ENCODE assay signal across 10 cellular contexts in the genomic region with DNA sequence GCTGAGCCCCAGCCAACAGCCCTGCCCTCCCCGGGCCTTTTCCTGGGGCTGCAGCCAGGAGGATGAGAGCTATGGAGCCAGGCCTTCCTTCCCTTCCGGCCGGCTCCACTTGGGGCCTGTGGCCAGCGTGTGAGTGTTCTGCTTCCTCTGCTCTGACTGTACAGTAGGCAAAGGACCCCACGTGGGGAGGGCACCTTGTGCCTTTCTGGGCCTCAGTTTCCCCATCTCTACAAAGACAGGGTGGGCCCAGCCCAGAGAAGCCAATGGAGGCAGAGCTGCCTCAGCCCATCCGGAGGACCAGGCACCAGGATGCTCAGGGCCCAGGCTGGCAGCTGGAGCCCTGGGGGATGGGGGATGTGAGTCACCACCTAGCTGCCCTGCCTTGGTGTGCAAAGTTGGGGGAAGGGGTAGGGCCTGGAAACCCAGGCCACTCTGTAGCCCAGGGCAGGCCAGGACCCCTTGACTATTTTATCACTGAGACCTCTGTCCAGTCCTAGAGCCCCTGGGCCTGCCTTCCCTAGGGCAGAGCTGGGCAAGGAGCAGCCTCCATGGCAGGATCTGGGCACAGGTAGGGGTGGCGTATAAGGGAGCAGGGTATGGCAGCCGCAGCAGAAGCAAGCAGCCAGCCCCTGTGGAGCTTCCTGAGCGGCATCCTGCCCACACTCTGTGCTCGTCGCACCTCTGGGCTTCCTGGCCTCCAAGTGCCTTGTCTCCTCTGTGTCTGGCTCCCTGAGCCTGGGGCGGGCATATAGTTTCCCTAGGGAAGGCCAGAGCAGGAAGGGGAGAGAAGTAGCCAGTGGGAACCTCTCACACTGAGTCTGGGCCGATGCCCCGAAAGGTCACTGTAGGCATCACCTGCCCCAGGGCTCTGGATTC. TPM values are rescaled to one million over a fixed set of nuclear protein-coding genes. Genes with fewer than 3 reads are reported as not detected.
DNase-seq lines count a peak whose midpoint lies in the region; ATAC-seq, FAIRE-seq and TF ChIP-seq lines count a peak whose summit lies in the region.
"Had no signal": no experiment of that assay in that cellular context is flagged by ENCODE, and none has a peak within 500 bp of the region (broad histone marks: within the 10 kb centered on the region; RNA-seq: fewer than 3 reads in every experiment).

No MANE protein-coding gene starts in this region.

- H3K9me3 ChIP-seq in liver (ENCODE audit: control insufficient read depth in 4 of 4, low read length in 3 of 4) = no peaks in the 10 kb centered on the region
- H3K9me3 ChIP-seq in HepG2 (ENCODE audit: low read length) = no peaks in the 10 kb centered on the region
- H3K9me3 ChIP-seq in ascending aorta = no peaks in the 10 kb centered on the region
- H3K9me3 ChIP-seq in mucosa of rectum (ENCODE audit: control insufficient read depth in 2 of 2, low read length in 2 of 2) = no peaks in the 10 kb centered on the region

- no peak; the same call in 2 of the 3 replicates for ATAC-seq in HepG2
- ATAC-seq in HG02571 (IDR thresholded peaks at IDR 0.05; ENCODE audit: unreplicated experiment) = no peak
- no peak for ATAC-seq in GM18907 (IDR thresholded peaks at IDR 0.05; ENCODE audit: unreplicated experiment)

- CTCF ChIA-PET in HepG2 (lab: Yijun Ruan, JAX; ENCODE audit: low intra/inter-chr PET ratio, low total read pairs) = no interaction called here

- POLR2A ChIA-PET in HepG2 (lab: Yijun Ruan, JAX) = no interaction called here

- in situ Hi-C loops in HepG2 (cut with HindIII; ENCODE audit: extremely low pct_ligation_motif_present, low pct_unique_long_range_greater_than_20kb) = no loop called here

- FAIRE-seq in HepG2 (lab: Jason Lieb, UNC) = no peak

- H3K4me2 ChIP-seq in HepG2 (ENCODE audit: low read depth, low read length) = no peak overlapping the region

- H3K27me3 ChIP-seq in liver (ENCODE audit: control insufficient read depth in 4 of 4, insufficient read depth in 4 of 4, low read length in 3 of 4) = no peaks in the 10 kb centered on the region
- peaks cover 6 to 61% of the 10 kb centered on the region in 2 experiments for H3K27me3 ChIP-seq in HepG2 (ENCODE audit: control insufficient read depth in 1 of 2, insufficient read depth in 2 of 2, low read length in 2 of 2)
- H3K27me3 ChIP-seq in ascending aorta = no peaks in the 10 kb centered on the region
- no peaks in the 10 kb centered on the region for H3K27me3 ChIP-seq in mucosa of rectum (ENCODE audit: control insufficient read depth in 2 of 2, insufficient read depth in 2 of 2, low read length in 2 of 2)

- TF ChIP-seq RAD21 in liver (IDR thresholded peaks at IDR 0.05) = no peak
- no peak for TF ChIP-seq RAD21 in HepG2 (CRISPR knock-in tag; IDR thresholded peaks at IDR 0.05)

- BruUV-seq in HepG2 (replicated peaks; lab: Mats Ljungman, UMichigan) = no TSS peak

- TF ChIP-seq CTCF in liver (IDR thresholded peaks at IDR 0.05; ENCODE audit: low read depth, low read length, missing input control) (no peak), HepG2 (CRISPR knock-in tag; IDR thresholded peaks at IDR 0.05) (no peak), ascending aorta (IDR thresholded peaks at IDR 0.05) (no peak)

- peak overlapping the region; percentile 0 to 20 for H3K27ac ChIP-seq in liver (ENCODE audit: low read depth in 1 of 2, low read length in 2 of 2)
- H3K27ac ChIP-seq in HepG2 (ENCODE audit: extremely low read length, insufficient read depth, low read length) = no peak overlapping the region
- peak overlapping the region; percentile 94 to 97 for H3K27ac ChIP-seq in ascending aorta
- peak overlapping the region in 1 of 2 donors; percentile 76 for H3K27ac ChIP-seq in mucosa of rectum (ENCODE audit: low read depth in 2 of 2, low read length in 2 of 2)

- TF ChIP-seq EP300 in HepG2 (IDR thresholded peaks at IDR 0.05; ENCODE audit: low read depth in 2 of 2, low read length in 2 of 2) (no peak), HepG2 (CRISPR knock-in tag; IDR thresholded peaks at IDR 0.05; ENCODE audit: borderline replicate concordance) (no peak)

- intact Hi-C loops in HepG2 (cut with micrococcal nuclease; ENCODE audit: unreplicated experiment) = no loop called here
- intact Hi-C loops in ascending aorta (cut with DNase I) = no loop called here

- no peaks in the 10 kb centered on the region for H3K36me3 ChIP-seq in liver (ENCODE audit: control insufficient read depth in 4 of 4, insufficient read depth in 3 of 4, low read depth in 1 of 4, low read length in 3 of 4)
- H3K36me3 ChIP-seq in HepG2 (replicated peaks in 1 of 2; ENCODE audit: control insufficient read depth in 1 of 2, insufficient read depth in 2 of 2, low read length in 2 of 2) = no peaks in the 10 kb centered on the region
- H3K36me3 ChIP-seq in ascending aorta = no peaks in the 10 kb centered on the region
- no peaks in the 10 kb centered on the region for H3K36me3 ChIP-seq in mucosa of rectum (ENCODE audit: control insufficient read depth in 2 of 2, insufficient read depth in 2 of 2, low read length in 2 of 2)

- peak overlapping the region in 1 of 3 donors; percentile 9 for H3K4me3 ChIP-seq in liver (ENCODE audit: low read depth in 1 of 3, low read length in 3 of 3)
- no peak overlapping the region for H3K4me3 ChIP-seq in HepG2 (replicated peaks in 1 of 3; ENCODE audit: insufficient read depth in 1 of 3, low read depth in 2 of 3, low read length in 3 of 3)
- H3K4me3 ChIP-seq in ascending aorta = peak overlapping the region; percentile 29 to 56
- H3K4me3 ChIP-seq in mucosa of rectum (ENCODE audit: low read length in 2 of 2) = peak overlapping the region; percentile 34 to 68

- H3K9ac ChIP-seq in liver (ENCODE audit: low read depth in 1 of 2, low read length in 2 of 2) = no peak overlapping the region
- no peak overlapping the region for H3K9ac ChIP-seq in HepG2 (ENCODE audit: insufficient read depth, low read depth, low read length)
- H3K9ac ChIP-seq in mucosa of rectum (ENCODE audit: low read depth in 1 of 2, low read length in 2 of 2) = peak overlapping the region; percentile 37 to 41

- H3K79me2 ChIP-seq in HepG2 (ENCODE audit: insufficient read depth, low read length) = no peaks in the 10 kb centered on the region

- H4K20me1 ChIP-seq in HepG2 (ENCODE audit: insufficient read depth, low read length) = no peaks in the 10 kb centered on the region

- no peak overlapping the region for H2AFZ ChIP-seq in HepG2 (ENCODE audit: low read length)

- no peak for DNase-seq in HepG2 (ENCODE audit: low spot score)
- DNase-seq in ascending aorta (ENCODE audit: low spot score in 2 of 2) = peak in 1 of 2 donors; percentile 80
- no peak for DNase-seq in Ammon's horn (ENCODE audit: low spot score)
- no peak for DNase-seq in NCI-H1092 treated with DMSO at 0.1 percent for 48 hours (lab: John Stamatoyannopoulos, UW)
- DNase-seq: NCI-H1436 had no signal

- H3K4me1 ChIP-seq in liver (ENCODE audit: control insufficient read depth in 4 of 4, insufficient read depth in 4 of 4, low read length in 3 of 4) (no peaks in the 10 kb centered on the region), HepG2 (ENCODE audit: insufficient read depth, low read length) (no peaks in the 10 kb centered on the region), ascending aorta (peaks cover 25 to 37% of the 10 kb centered on the region in 2 donors), mucosa of rectum (ENCODE audit: control insufficient read depth in 2 of 2, insufficient read depth in 2 of 2, low read length in 2 of 2) (peaks cover 9% of the 10 kb centered on the region in 2 donors)

- 77% methylated on average over 14 of the region's 14 CpGs for WGBS in liver
- 55% methylated on average over 9 of the region's 14 CpGs for WGBS in HepG2 (ENCODE audit: low lambda C conversion rate)

- no peak for TF ChIP-seq POLR2A in HepG2 (IDR thresholded peaks at IDR 0.05; ENCODE audit: insufficient read depth in 1 of 2, low read depth in 2 of 2, low read length in 2 of 2)

TF ChIP-seq in liver, 16 proteins besides CTCF, POLR2A, EP300 and RAD21 (continues in another document):
- TF ChIP-seq GABPA (IDR thresholded peaks at IDR 0.05 in 1 of 2, conservative IDR thresholded peaks at IDR 0.05 in 1 of 2) = no peak

TF ChIP-seq in HepG2, 621 proteins besides CTCF, POLR2A, EP300 and RAD21 (continues in another document):
- TF ChIP-seq ZNF839 (CRISPR knock-in tag; IDR thresholded peaks at IDR 0.05; ENCODE audit: borderline replicate concordance) (no peak), ZNF761 (CRISPR knock-in tag; conservative IDR thresholded peaks at IDR 0.05) (no peak), ZNF83 (CRISPR knock-in tag; IDR thresholded peaks at IDR 0.05; ENCODE audit: borderline replicate concordance) (no peak), RCOR2 (CRISPR knock-in tag; IDR thresholded peaks at IDR 0.05) (no peak), ZNF256 (CRISPR knock-in tag; conservative IDR thresholded peaks at IDR 0.05) (no peak), NR2F2 (IDR thresholded peaks at IDR 0.05; ENCODE audit: borderline replicate concordance, low read depth) (no peak)
- TF ChIP-seq, protein P1, sequence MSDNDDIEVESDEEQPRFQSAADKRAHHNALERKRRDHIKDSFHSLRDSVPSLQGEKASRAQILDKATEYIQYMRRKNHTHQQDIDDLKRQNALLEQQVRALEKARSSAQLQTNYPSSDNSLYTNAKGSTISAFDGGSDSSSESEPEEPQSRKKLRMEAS (IDR thresholded peaks at IDR 0.05) = no peak

RNA-seq across cellular contexts. Expression of a gene that starts 1.8 kb away (rescaled TPM):
- total RNA-seq in liver = 1 to 10 TPM; 4.3 to 4.6 TPM
- 1 to 10 TPM; 1.1 to 1.6 TPM for polyA plus RNA-seq in liver
- 8.7 and 9.2 TPM in 2 replicates for total RNA-seq in HepG2 (2016; rRNA removed; fragmentation: Illumina TruSeq; extraction: Trizol)
- total RNA-seq in HepG2 (2016; cell fraction: cytosol; rRNA removed; fragmentation: Illumina TruSeq; extraction: Trizol; ENCODE audit: low read depth) = 5.7 and 10.5 TPM in 2 replicates
- total RNA-seq in HepG2 (2016; cell fraction: insoluble cytoplasmic fraction; rRNA removed; fragmentation: Illumina TruSeq; extraction: Trizol) = 8.0 and 9.9 TPM in 2 replicates
- 9.1 and 10.1 TPM in 2 replicates for total RNA-seq in HepG2 (2016; cell fraction: membrane; rRNA removed; fragmentation: Illumina TruSeq; extraction: Trizol)
- total RNA-seq in HepG2 (2016; cell fraction: nucleus; rRNA removed; fragmentation: Illumina TruSeq; extraction: Trizol) = 2.9 and 4.0 TPM in 2 replicates
- 4.4 TPM in 2 replicates for polyA plus RNA-seq in HepG2 (2011; rRNA removed)
- 3.9 and 5.6 TPM in 2 replicates for polyA plus RNA-seq in HepG2 (2011; cell fraction: cytosol; rRNA removed)
- 4.4 and 6.8 TPM in 2 replicates for polyA plus RNA-seq in HepG2 (2011; cell fraction: nucleus; rRNA removed)
- 3.9 and 7.4 TPM in 2 replicates for polyA plus RNA-seq in HepG2 (2012)
- polyA plus RNA-seq in HepG2 (2016; cell fraction: cytosol; fragmentation: Illumina TruSeq; extraction: Trizol; ENCODE audit: low read depth) = 7.4 and 12.4 TPM in 2 replicates
- 7.8 and 11.1 TPM in 2 replicates for polyA plus RNA-seq in HepG2 (2016; cell fraction: insoluble cytoplasmic fraction; fragmentation: Illumina TruSeq; extraction: Trizol; ENCODE audit: low read depth)
- polyA plus RNA-seq in HepG2 (2016; cell fraction: membrane; fragmentation: Illumina TruSeq; extraction: Trizol; ENCODE audit: low read depth) = 9.1 and 13.5 TPM in 2 replicates
- polyA plus RNA-seq in HepG2 (2016; cell fraction: nucleus; fragmentation: Illumina TruSeq; extraction: Trizol; ENCODE audit: insufficient read depth, low read depth) = 6.9 and 7.5 TPM in 2 replicates
- polyA minus RNA-seq in HepG2 (2011; rRNA and poly(A)+ RNA removed; ENCODE audit: low replicate concordance) = 2.2 TPM in 1 of 2 replicates, not detected in the other
- 3.2 TPM in 1 of 2 replicates, not detected in the other for polyA minus RNA-seq in HepG2 (2011; cell fraction: cytosol; rRNA and poly(A)+ RNA removed)
- polyA minus RNA-seq in HepG2 (2011; cell fraction: nucleus; rRNA and poly(A)+ RNA removed) = 1.8 and 2.4 TPM in 2 replicates
- total RNA-seq in ascending aorta = 14.6 TPM
- polyA plus RNA-seq: BJ had no signal

Comparison
In these comparisons a context has a peak if more than half of its experiments do, and no peak if none do; other contexts are left out.
1. H3K4me3 ChIP-seq: peak in ascending aorta (2 of 2) and mucosa of rectum (2 of 2); none in HepG2 (0 of 3).
2. H3K9ac ChIP-seq: peak in mucosa of rectum (2 of 2); none in liver (0 of 2) and HepG2 (single experiment).